In the genomic region with DNA sequence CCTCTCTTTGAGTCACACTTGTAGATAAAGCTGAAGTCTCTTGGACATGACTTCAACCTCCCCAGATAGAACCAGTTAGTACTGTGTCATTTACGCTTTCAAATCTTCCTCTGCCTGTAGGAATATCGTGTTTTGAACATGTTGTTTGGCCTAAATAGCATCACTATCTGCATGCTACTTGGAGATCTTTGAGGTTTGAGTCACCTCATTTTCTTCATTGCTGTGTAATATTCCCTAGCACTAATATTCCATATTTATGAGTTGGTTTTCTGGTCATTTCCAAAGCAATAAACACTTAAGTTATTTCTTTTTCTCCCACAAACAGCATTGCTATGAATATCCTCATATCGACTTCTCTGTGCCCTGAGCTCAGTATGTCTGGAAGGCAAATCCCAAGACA, we compare ENCODE assay signal across 39 cellular contexts.
"Had no signal": no experiment of that assay in that cellular context is flagged by ENCODE, and none has a peak within 500 bp of the region (broad histone marks: within the 10 kb centered on the region; RNA-seq: fewer than 3 reads in every experiment).

No MANE protein-coding gene starts in this region.

- FAIRE-seq: astrocyte, bronchial epithelial cell had no signal

- H3K27ac ChIP-seq: adrenal gland, body of pancreas, brain microvascular endothelial cell, breast epithelium, cardiac muscle cell had no signal

- H3K9me3 ChIP-seq: adrenal gland, body of pancreas, breast epithelium had no signal

- H3K27me3 Mint-ChIP-seq: activated naive CD8-positive, alpha-beta T cell treated with anti-CD3 and anti-CD28 coated beads, Interleukin-2, amount 50 U/mL, for 24 hours; brain had no signal

- H3K9me3 Mint-ChIP-seq: activated naive CD4-positive, alpha-beta T cell treated with anti-CD3 and anti-CD28 coated beads for 36 hours; activated naive CD4-positive, alpha-beta T cell treated with anti-CD3 and anti-CD28 coated beads, Interleukin-2, amount 10 ng/mL, durations not matched to agents 7 days and 5 days; activated naive CD4-positive, alpha-beta T cell treated with anti-CD3 and anti-CD28 coated beads, Interleukin-2, amount 50 U/mL, for 24 hours; activated naive CD4-positive, alpha-beta T cell treated with anti-CD3 and anti-CD28 coated beads, Interleukin-2, amount 50 U/mL, for 72 hours; activated naive CD8-positive, alpha-beta T cell treated with anti-CD3 and anti-CD28 coated beads for 36 hours; activated naive CD8-positive, alpha-beta T cell treated with anti-CD3 and anti-CD28 coated beads, Interleukin-2, amount 10 ng/mL, durations not matched to agents 7 days and 5 days; activated naive CD8-positive, alpha-beta T cell treated with anti-CD3 and anti-CD28 coated beads, Interleukin-2, amount 50 U/mL, for 24 hours; activated T-cell treated with anti-CD3 and anti-CD28 coated beads, Interleukin-2, amount 50 U/mL, for 24 hours; activated T-cell treated with anti-CD3 and anti-CD28 coated beads, Interleukin-2, amount 50 U/mL, for 4 hours; activated T-cell treated with anti-CD3 and anti-CD28 coated beads, Interleukin-2, amount 50 U/mL, for 72 hours; activated T-helper 1 cell treated with anti-CD3 and anti-CD28 coated beads, Interleukin-12 subunit alpha, Interleukin-12 subunit beta, Interleukin-2, Interleukin-4 antibody, amounts not matched to agents 30 ng/mL and 10 ng/mL and 1 ng/mL, durations not matched to agents 14 hours and 24 hours and 36 hours; activated T-helper 17 cell treated with anti-CD3 and anti-CD28 coated beads, Interleukin-2, amount 50 U/mL, for 72 hours; activated T-helper 2 cell treated with anti-CD3 and anti-CD28 coated beads, Interferon-gamma antibody, Interleukin-2, Interleukin-4, amounts not matched to agents 10 μg/mL and 5 μg/mL and 100 μg/mL, durations not matched to agents 14 hours and 24 hours and 36 hours; brain; central memory CD8-positive, alpha-beta T cell had no signal

- H3K27ac Mint-ChIP-seq: activated naive CD4-positive, alpha-beta T cell treated with anti-CD3 and anti-CD28 coated beads for 36 hours; activated naive CD4-positive, alpha-beta T cell treated with anti-CD3 and anti-CD28 coated beads, Interleukin-2, amount 10 ng/mL, durations not matched to agents 7 days and 5 days; activated naive CD4-positive, alpha-beta T cell treated with anti-CD3 and anti-CD28 coated beads, Interleukin-2, amount 50 U/mL, for 24 hours; activated naive CD8-positive, alpha-beta T cell; activated naive CD8-positive, alpha-beta T cell treated with anti-CD3 and anti-CD28 coated beads for 36 hours; activated naive CD8-positive, alpha-beta T cell treated with anti-CD3 and anti-CD28 coated beads, Interleukin-2, amount 10 ng/mL, durations not matched to agents 7 days and 5 days; activated naive CD8-positive, alpha-beta T cell treated with anti-CD3 and anti-CD28 coated beads, Interleukin-2, amount 50 U/mL, for 24 hours; activated T-cell treated with anti-CD3 and anti-CD28 coated beads, Interleukin-2, amount 50 U/mL, for 24 hours; activated T-cell treated with anti-CD3 and anti-CD28 coated beads, Interleukin-2, amount 50 U/mL, for 72 hours; activated T-helper 1 cell treated with anti-CD3 and anti-CD28 coated beads, Interleukin-12 subunit alpha, Interleukin-12 subunit beta, Interleukin-2, Interleukin-4 antibody, amounts not matched to agents 30 ng/mL and 10 ng/mL and 1 ng/mL, durations not matched to agents 14 hours and 24 hours and 36 hours; activated T-helper 17 cell treated with anti-CD3 and anti-CD28 coated beads, Interleukin-2, amount 50 U/mL, for 72 hours; activated T-helper 2 cell treated with anti-CD3 and anti-CD28 coated beads, Interferon-gamma antibody, Interleukin-2, Interleukin-4, amounts not matched to agents 10 μg/mL and 5 μg/mL and 100 μg/mL, durations not matched to agents 14 hours and 24 hours and 36 hours had no signal

- H3K4me1 ChIP-seq: body of pancreas, breast epithelium had no signal

- H3K4me3 ChIP-seq: adrenal gland, body of pancreas, breast epithelium, cardiac muscle cell had no signal

- H3K36me3 Mint-ChIP-seq: activated naive CD4-positive, alpha-beta T cell treated with anti-CD3 and anti-CD28 coated beads, Interleukin-2, amount 10 ng/mL, durations not matched to agents 7 days and 5 days; activated naive CD4-positive, alpha-beta T cell treated with anti-CD3 and anti-CD28 coated beads, Interleukin-2, amount 50 U/mL, for 24 hours; activated naive CD4-positive, alpha-beta T cell treated with anti-CD3 and anti-CD28 coated beads, Interleukin-2, amount 50 U/mL, for 72 hours; activated naive CD8-positive, alpha-beta T cell; activated naive CD8-positive, alpha-beta T cell treated with anti-CD3 and anti-CD28 coated beads for 36 hours; activated naive CD8-positive, alpha-beta T cell treated with anti-CD3 and anti-CD28 coated beads, Interleukin-2, amount 10 ng/mL, durations not matched to agents 7 days and 5 days; brain had no signal

- DNase-seq: activated effector memory CD4-positive, alpha-beta T cell treated with anti-CD3 and anti-CD28 coated beads, Interleukin-2, amount 50 U/mL, for 16 hours; activated effector memory CD4-positive, alpha-beta T cell treated with Interleukin-2 at 50 U/mL for 16 hours; activated gamma-delta T cell; activated gamma-delta T cell treated with Interleukin-2 at 50 U/mL for 16 hours; activated naive CD4-positive, alpha-beta T cell; activated naive CD4-positive, alpha-beta T cell treated with anti-CD3 and anti-CD28 coated beads for 36 hours; activated naive CD4-positive, alpha-beta T cell treated with anti-CD3 and anti-CD28 coated beads, Interleukin-2, amount 10 ng/mL, durations not matched to agents 7 days and 5 days; activated naive CD4-positive, alpha-beta T cell treated with anti-CD3 and anti-CD28 coated beads, Interleukin-2, amount 50 U/mL, for 16 hours; activated naive CD4-positive, alpha-beta T cell treated with Interleukin-2 at 50 U/mL for 16 hours; activated naive CD8-positive, alpha-beta T cell treated with anti-CD3 and anti-CD28 coated beads for 36 hours; activated naive CD8-positive, alpha-beta T cell treated with anti-CD3 and anti-CD28 coated beads, Interleukin-2, amount 10 ng/mL, durations not matched to agents 7 days and 5 days; activated naive CD8-positive, alpha-beta T cell treated with anti-CD3 and anti-CD28 coated beads, Interleukin-2, amount 50 U/mL, for 24 hours; activated T-cell treated with anti-CD3 and anti-CD28 coated beads, Interleukin-2, amount 50 U/mL, for 1 hour; activated T-cell treated with anti-CD3 and anti-CD28 coated beads, Interleukin-2, amount 50 U/mL, for 24 hours; activated T-cell treated with anti-CD3 and anti-CD28 coated beads, Interleukin-2, amount 50 U/mL, for 4 hours; activated T-cell treated with anti-CD3 and anti-CD28 coated beads, Interleukin-2, amount 50 U/mL, for 48 hours; activated T-cell treated with anti-CD3 and anti-CD28 coated beads, Interleukin-2, amount 50 U/mL, for 72 hours; amniotic stem cell; amygdala; anterior cingulate cortex; aorta; body of pancreas; brain microvascular endothelial cell; caudate nucleus; central memory CD4-positive, alpha-beta T cell; cerebellar nuclear complex had no signal

- H3K4me3 Mint-ChIP-seq: activated naive CD4-positive, alpha-beta T cell treated with anti-CD3 and anti-CD28 coated beads for 36 hours; activated naive CD4-positive, alpha-beta T cell treated with anti-CD3 and anti-CD28 coated beads, Interleukin-2, amount 10 ng/mL, durations not matched to agents 7 days and 5 days; activated naive CD4-positive, alpha-beta T cell treated with anti-CD3 and anti-CD28 coated beads, Interleukin-2, amount 50 U/mL, for 24 hours; activated naive CD8-positive, alpha-beta T cell; activated naive CD8-positive, alpha-beta T cell treated with anti-CD3 and anti-CD28 coated beads for 36 hours; activated naive CD8-positive, alpha-beta T cell treated with anti-CD3 and anti-CD28 coated beads, Interleukin-2, amount 10 ng/mL, durations not matched to agents 7 days and 5 days; activated naive CD8-positive, alpha-beta T cell treated with anti-CD3 and anti-CD28 coated beads, Interleukin-2, amount 50 U/mL, for 24 hours; activated T-cell treated with anti-CD3 and anti-CD28 coated beads, Interleukin-2, amount 50 U/mL, for 24 hours; activated T-cell treated with anti-CD3 and anti-CD28 coated beads, Interleukin-2, amount 50 U/mL, for 4 hours; activated T-cell treated with anti-CD3 and anti-CD28 coated beads, Interleukin-2, amount 50 U/mL, for 72 hours; activated T-helper 1 cell treated with anti-CD3 and anti-CD28 coated beads, Interleukin-12 subunit alpha, Interleukin-12 subunit beta, Interleukin-2, Interleukin-4 antibody, amounts not matched to agents 30 ng/mL and 10 ng/mL and 1 ng/mL, durations not matched to agents 14 hours and 24 hours and 36 hours; activated T-helper 17 cell treated with anti-CD3 and anti-CD28 coated beads, Interleukin-2, amount 50 U/mL, for 72 hours; brain; central memory CD8-positive, alpha-beta T cell had no signal

- H3K27me3 ChIP-seq: adrenal gland, body of pancreas, brain microvascular endothelial cell, breast epithelium, cardiac muscle cell had no signal

- ATAC-seq: activated naive CD4-positive, alpha-beta T cell treated with anti-CD3 and anti-CD28 coated beads, Interleukin-2, amount 50 U/mL, for 72 hours; activated naive CD8-positive, alpha-beta T cell treated with anti-CD3 and anti-CD28 coated beads, Interleukin-2, amount 50 U/mL, for 24 hours; activated T-cell treated with anti-CD3 and anti-CD28 coated beads, Interleukin-2, amount 50 U/mL, for 4 hours; activated T-cell treated with anti-CD3 and anti-CD28 coated beads, Interleukin-2, amount 50 U/mL, for 72 hours; activated T-helper 17 cell treated with anti-CD3 and anti-CD28 coated beads, Interleukin-2, amount 50 U/mL, for 72 hours; body of pancreas had no signal

- H3K36me3 ChIP-seq: adrenal gland, brain microvascular endothelial cell, breast epithelium, cardiac muscle cell had no signal
